ENCODE assay signal across 8 cellular contexts in genomic region chr16:18789515-18789849, GRCh38. TPM values are rescaled to one million over a fixed set of nuclear protein-coding genes. Genes with fewer than 3 reads are reported as not detected.
A peak's percentile ranks its signal among the peaks of the same experiment; 100 is the strongest.
DNase-seq lines count a peak whose midpoint lies in the region; ATAC-seq and TF ChIP-seq lines count a peak whose summit lies in the region.

No MANE protein-coding gene starts in this region.

- TSS peak; percentile 53 for BruUV-seq in A673 (replicated peaks; lab: Mats Ljungman, UMichigan)

- peaks cover 86% of the 10 kb centered on the region for H3K36me3 ChIP-seq in A673 (ENCODE audit: insufficient read depth, low read length, poor library complexity, severe bottlenecking)
- peaks cover 32% of the 10 kb centered on the region; the same call in 1 of the 2 replicates for H3K36me3 ChIP-seq in KMS-11 (ENCODE audit: insufficient read depth)

- H3K4me2 ChIP-seq in KMS-11: peak overlapping the region; percentile 66

- no peak for TF ChIP-seq CTCF in A673 (conservative IDR thresholded peaks at IDR 0.05; ENCODE audit: low read depth, low read length)
- no peak for TF ChIP-seq CTCF in KMS-11 (conservative IDR thresholded peaks at IDR 0.05; ENCODE audit: low read depth, low read length)
- no peak for TF ChIP-seq CTCF in coronary artery (IDR thresholded peaks at IDR 0.05)

- H3K27me3 ChIP-seq in A673 (replicated peaks; ENCODE audit: insufficient read depth, low read depth, low read length, poor library complexity): no peaks in the 10 kb centered on the region
- no peaks in the 10 kb centered on the region for H3K27me3 ChIP-seq in KMS-11 (ENCODE audit: insufficient read depth, low read depth)

- no peaks in the 10 kb centered on the region for H3K27me3 Mint-ChIP-seq in naive B cell

- H3K27ac Mint-ChIP-seq in naive B cell: peak overlapping the region; percentile 95 to 99 (median 96)

- H3K4me3 ChIP-seq in A673 (ENCODE audit: low read depth, low read length, poor library complexity, severe bottlenecking): peak overlapping the region; percentile 88
- no peak overlapping the region for H3K4me3 ChIP-seq in KMS-11 (IDR thresholded peaks at IDR 0.05; ENCODE audit: insufficient read depth, low read depth, low read length)
- peak overlapping the region; percentile 84 for H3K4me3 ChIP-seq in coronary artery

- CTCF ChIA-PET in A673 (lab: Charles Lee): no interaction called here

- H3K4me1 Mint-ChIP-seq in naive B cell: peaks cover 40 to 54% (median 53%) of the 10 kb centered on the region in 3 donors

- ATAC-seq in naive B cell (ENCODE audit: low read depth in 2 of 2): no peak

- intact Hi-C loops in A673 (cut with micrococcal nuclease; ENCODE audit: unreplicated experiment): no loop called here

- DNase-seq in A673 (ENCODE audit: low spot score): no peak
- no peak for DNase-seq in coronary artery (ENCODE audit: low spot score)
- no peak for DNase-seq in naive B cell
- DNase-seq in amniotic stem cell (lab: John Stamatoyannopoulos, UW): no peak
- DNase-seq in activated CD4-positive, CD25-positive, alpha-beta regulatory T cell treated with anti-CD3 and anti-CD28 coated beads, Interleukin-2, amount 50 U/mL, for 72 hours: no peak
- no peak for DNase-seq in NCI-H446 (lab: John Stamatoyannopoulos, UW)
- no peak for DNase-seq in dedifferentiated amniotic fluid mesenchymal stem cell (ENCODE audit: extremely low spot score)

- H3K9me3 Mint-ChIP-seq in naive B cell: peaks cover 0 to 5% (median 0%) of the 10 kb centered on the region in 7 donors

- H3K4me1 ChIP-seq in A673 (ENCODE audit: insufficient read depth, low read length, poor library complexity, severe bottlenecking) (peaks cover 30% of the 10 kb centered on the region), KMS-11 (ENCODE audit: low read depth, poor library complexity, severe bottlenecking) (peaks cover 41% of the 10 kb centered on the region)

- peak overlapping the region; percentile 93 to 99 (median 97) for H3K4me3 Mint-ChIP-seq in naive B cell

- no peak overlapping the region for H2AFZ ChIP-seq in KMS-11 (ENCODE audit: low read depth)

- H3K9ac ChIP-seq in KMS-11: peak overlapping the region; percentile 98

- peak overlapping the region; percentile 94 for H3K27ac ChIP-seq in A673 (ENCODE audit: low read depth, low read length, poor library complexity, severe bottlenecking)
- peak overlapping the region; percentile 73 for H3K27ac ChIP-seq in KMS-11
- peak overlapping the region; percentile 84 to 87 for H3K27ac ChIP-seq in coronary artery

- H3K79me2 ChIP-seq in KMS-11 (ENCODE audit: insufficient read depth, low read depth): peaks cover 57% of the 10 kb centered on the region

- H3K9me3 ChIP-seq in A673 (ENCODE audit: low read depth, low read length, poor library complexity, severe bottlenecking): no peaks in the 10 kb centered on the region

- POLR2A ChIA-PET in A673 (lab: Charles Lee; ENCODE audit: low non-redundant PET): no interaction called here

- peaks cover 44% of the 10 kb centered on the region for H4K20me1 ChIP-seq in KMS-11 (ENCODE audit: insufficient read depth)

- peaks cover 34 to 40% of the 10 kb centered on the region in 2 donors for H3K36me3 Mint-ChIP-seq in naive B cell

RNA-seq across cellular contexts. Expression of gene RPS15A, which starts 0.7 kb away (rescaled TPM):
- 1,282 and 1,307 TPM in 2 replicates for total RNA-seq in A673 (2021)
- 1,000 to 10,000 TPM; 1,634 to 3,499 (median 2,919) TPM for polyA plus RNA-seq in naive B cell (ENCODE audit: low read depth in 6 of 6)

RNA-seq across cellular contexts. Expression of gene ARL6IP1, which starts 11.9 kb away (rescaled TPM):
- 179 and 223 TPM in 2 replicates for total RNA-seq in A673 (2021)
- polyA plus RNA-seq in naive B cell (ENCODE audit: low read depth in 6 of 6): 100 to 1,000 TPM; 182 to 283 (median 211) TPM
